8 cellular contexts compared by ENCODE assay signal in genomic region chr17:1644493-1645206, GRCh38. TPM values are rescaled to one million over a fixed set of nuclear protein-coding genes. Genes with fewer than 3 reads are reported as not detected.
DNase-seq lines count a peak whose midpoint lies in the region; TF ChIP-seq lines count a peak whose summit lies in the region.

No MANE protein-coding gene starts in this region.

- no peaks in the 10 kb centered on the region for H3K36me3 Mint-ChIP-seq in endodermal cell (ENCODE audit: low read depth)

- 83 to 90% methylated on average over 5 to 15 of the region's 15 CpGs for WGBS in endodermal cell (ENCODE audit: insufficient coverage in 1 of 2, insufficient read length in 1 of 2), 2 experiments

- no peaks in the 10 kb centered on the region for H3K4me1 ChIP-seq in endodermal cell (ENCODE audit: control insufficient read depth, insufficient read depth, low read length)
- H3K4me1 ChIP-seq in rectal smooth muscle tissue (ENCODE audit: control insufficient read depth, insufficient read depth, low read length) = peaks cover 13% of the 10 kb centered on the region

- TF ChIP-seq CTCF in endodermal cell (conservative IDR thresholded peaks at IDR 0.05) = no peak

- H3K4me1 Mint-ChIP-seq in endodermal cell = peaks cover 15% of the 10 kb centered on the region

- TF ChIP-seq POLR2A in GM15510 (IDR thresholded peaks at IDR 0.05; ENCODE audit: borderline replicate concordance, extremely low read depth, insufficient read length) = peak; percentile 40

- H3K4me3 ChIP-seq in endodermal cell (ENCODE audit: low read length) (no peak overlapping the region), rectal smooth muscle tissue (ENCODE audit: low read length) (peak overlapping the region; percentile 74)

- no peaks in the 10 kb centered on the region for H3K36me3 ChIP-seq in endodermal cell (ENCODE audit: control insufficient read depth, insufficient read depth, low read length)
- H3K36me3 ChIP-seq in rectal smooth muscle tissue (ENCODE audit: control insufficient read depth, insufficient read depth, low read length) = no peaks in the 10 kb centered on the region

- no peaks in the 10 kb centered on the region for H3K9me3 Mint-ChIP-seq in endodermal cell

- H3K27me3 ChIP-seq in endodermal cell (ENCODE audit: control insufficient read depth, insufficient read depth, low read length, poor library complexity, severe bottlenecking) (peaks cover 17% of the 10 kb centered on the region), rectal smooth muscle tissue (ENCODE audit: control insufficient read depth, insufficient read depth, low read length) (no peaks in the 10 kb centered on the region)

- no peaks in the 10 kb centered on the region for H3K9me3 ChIP-seq in endodermal cell (ENCODE audit: control insufficient read depth, low read length)

- peak overlapping the region; percentile 49 for H3K4me3 Mint-ChIP-seq in endodermal cell

- H3K27ac Mint-ChIP-seq in endodermal cell = no peak overlapping the region

- H3K9ac ChIP-seq in endodermal cell (ENCODE audit: extremely low read depth, low read length, poor library complexity, severe bottlenecking) (no peak overlapping the region), rectal smooth muscle tissue (ENCODE audit: low read length) (no peak overlapping the region)

- no peak overlapping the region for H3K27ac ChIP-seq in endodermal cell (ENCODE audit: low read depth, low read length)
- no peak overlapping the region for H3K27ac ChIP-seq in rectal smooth muscle tissue (ENCODE audit: low read depth, low read length)

- DNase-seq in RPMI7951 (ENCODE audit: low read depth) (peak; percentile 41), endodermal cell (peak; percentile 64), retina (no peak), DMS 273 (lab: John Stamatoyannopoulos, UW; ENCODE audit: unreplicated experiment) (no peak), DMS79 treated with DMSO at 0.1 percent for 48 hours (lab: John Stamatoyannopoulos, UW) (no peak), D341Med (ENCODE audit: low spot score) (no peak)

- peaks cover 27% of the 10 kb centered on the region for H3K27me3 Mint-ChIP-seq in endodermal cell (ENCODE audit: insufficient read depth)

RNA-seq across cellular contexts. Expression of gene SCARF1, which starts 0.9 kb away (rescaled TPM):
- 0.12 and 0.20 TPM in 2 replicates for total RNA-seq in RPMI7951 (2014; rRNA removed; shearing (Covaris generic))
- under 1 TPM; 0.75 to 0.89 TPM for total RNA-seq in endodermal cell
- 0.96 TPM for polyA plus RNA-seq in endodermal cell (2013, experiment 1 of 2)
- 1.2 TPM for polyA plus RNA-seq in endodermal cell (2013, experiment 2 of 2)

RNA-seq across cellular contexts. Expression of gene RILP, which starts 5.0 kb away (rescaled TPM):
- 8.8 and 9.1 TPM in 2 replicates for total RNA-seq in RPMI7951 (2014; rRNA removed; shearing (Covaris generic))
- total RNA-seq in endodermal cell = 1 to 10 TPM; 1.1 to 3.1 TPM
- 3.6 TPM for polyA plus RNA-seq in endodermal cell (2013, experiment 1 of 2)
- polyA plus RNA-seq in endodermal cell (2013, experiment 2 of 2) = 2.6 TPM

RNA-seq across cellular contexts. Expression of gene SLC43A2, which starts 16.0 kb away (rescaled TPM):
- 2.2 and 2.5 TPM in 2 replicates for total RNA-seq in RPMI7951 (2014; rRNA removed; shearing (Covaris generic))
- total RNA-seq in endodermal cell = 10 to 100 TPM; 14.0 to 18.6 TPM
- 11.6 TPM for polyA plus RNA-seq in endodermal cell (2013, experiment 1 of 2)
- 10.1 TPM for polyA plus RNA-seq in endodermal cell (2013, experiment 2 of 2)

RNA-seq across cellular contexts. Expression of gene PRPF8, which starts 40.0 kb away (rescaled TPM):
- 65.7 and 69.7 TPM in 2 replicates for total RNA-seq in RPMI7951 (2014; rRNA removed; shearing (Covaris generic))
- 100 to 1,000 TPM; 298 to 375 TPM for total RNA-seq in endodermal cell
- 230 TPM for polyA plus RNA-seq in endodermal cell (2013, experiment 1 of 2)
- 223 TPM for polyA plus RNA-seq in endodermal cell (2013, experiment 2 of 2)

Comparison
In these comparisons a context has a peak if more than half of its experiments do, and no peak if none do; other contexts are left out.
1. DNase-seq: peak in RPMI7951 (single experiment) and endodermal cell (single experiment); none in retina (single experiment), DMS 273 (single experiment), DMS79 treated with DMSO at 0.1 percent for 48 hours (single experiment) and D341Med (single experiment).